Comparison of ENCODE assay signal across 8 cellular contexts in the genomic region with DNA sequence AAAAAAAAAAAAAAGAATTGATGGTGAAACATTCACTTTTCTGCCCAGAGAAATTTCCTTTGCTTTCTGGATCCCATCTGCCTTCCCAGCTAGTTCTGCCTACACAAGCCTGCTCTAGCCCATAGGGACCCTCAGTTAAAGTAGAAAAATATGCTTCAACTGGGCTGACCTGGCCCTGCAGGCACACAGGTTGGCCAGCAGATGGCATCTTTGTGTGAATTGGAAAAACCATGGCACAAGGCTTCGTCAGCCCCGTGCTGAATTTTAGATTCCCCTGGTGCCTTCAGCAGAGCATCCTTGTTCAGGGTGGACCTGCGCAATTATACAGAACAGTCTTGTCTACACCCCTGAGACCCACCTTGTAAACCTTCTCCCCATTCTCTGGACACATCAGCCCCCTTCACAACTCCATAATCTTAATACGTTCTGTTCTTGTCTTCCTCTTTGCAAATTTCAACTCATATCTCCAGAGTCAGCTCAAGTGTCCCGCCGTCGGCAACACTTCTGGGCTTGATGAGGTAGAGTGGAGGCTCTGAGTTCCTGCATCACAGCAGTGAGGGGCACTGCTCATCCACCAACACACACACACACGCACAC.
DNase-seq lines count a peak whose midpoint lies in the region; ATAC-seq and TF ChIP-seq lines count a peak whose summit lies in the region.

No MANE protein-coding gene starts in this region.

- no peaks in the 10 kb centered on the region for H3K27me3 ChIP-seq in uterus

- DNase-seq in A172 (ENCODE audit: low spot score), result peak; percentile 49
- DNase-seq in GM12864 (ENCODE audit: low read depth), result no peak
- peak; percentile 73 for DNase-seq in NAMALWA (ENCODE audit: low spot score)
- DNase-seq in activated CD4-positive, alpha-beta T cell treated with anti-CD3 and anti-CD28 coated beads for 4 hours, result peak; percentile 38 to 58
- DNase-seq in ecto neural progenitor cell (ENCODE audit: low spot score), result peak; percentile 66
- peak in 2 of 3 donors; percentile 33 to 54 for DNase-seq in mucosa of descending colon
- no peak for DNase-seq in uterus

- POLR2A ChIA-PET in HEK293 (lab: Yijun Ruan, JAX), result no interaction called here

- TF ChIP-seq CTCF in GM12864 (IDR thresholded peaks at IDR 0.05; ENCODE audit: low read depth, low read length, missing control alignments) (peak; percentile 88), HEK293 (tag by site-specific recombination; IDR thresholded peaks at IDR 0.05) (peak; percentile 15; the same call in 1 of the 2 replicates), mucosa of descending colon (IDR thresholded peaks at IDR 0.05) (peak; percentile 66), uterus (IDR thresholded peaks at IDR 0.05) (peak; percentile 36 to 54 (median 42))

- no peak for TF ChIP-seq POLR2A in uterus (IDR thresholded peaks at IDR 0.05)

- CTCF ChIA-PET in HEK293 (lab: Yijun Ruan, JAX), result interaction anchor here (0.6 to 1.6 kb wide), 27 partner anchors 8 to 661 kb away, joined by 3 to 7 read pairs (median 3); no protein-coding TSS in a partner anchor

- H3K4me1 ChIP-seq in HEK293 (ENCODE audit: control insufficient read depth, insufficient read depth, low read length) (no peaks in the 10 kb centered on the region), mucosa of descending colon (ENCODE audit: low read depth) (no peaks in the 10 kb centered on the region), uterus (no peaks in the 10 kb centered on the region)

- H3K9me3 ChIP-seq in HEK293 (ENCODE audit: control insufficient read depth, insufficient read depth, low read depth, low read length) (no peaks in the 10 kb centered on the region), mucosa of descending colon (no peaks in the 10 kb centered on the region), uterus (no peaks in the 10 kb centered on the region)

- H3K4me3 ChIP-seq in GM12864 (ENCODE audit: low read depth, low read length) (no peak overlapping the region), HEK293 (ENCODE audit: low read depth, low read length) (no peak overlapping the region), mucosa of descending colon (no peak overlapping the region), uterus (no peak overlapping the region)

- H3K36me3 ChIP-seq in HEK293 (ENCODE audit: control insufficient read depth in 2 of 2, insufficient read depth in 1 of 2, low read length in 2 of 2) (no peaks in the 10 kb centered on the region), mucosa of descending colon (ENCODE audit: low read depth) (no peaks in the 10 kb centered on the region), uterus (no peaks in the 10 kb centered on the region)

- H3K27ac ChIP-seq in HEK293 (ENCODE audit: extremely low read depth, low read depth, low read length) (no peak overlapping the region), uterus (no peak overlapping the region)

- peak; percentile 60 for ATAC-seq in mucosa of descending colon

- intact Hi-C loops in mucosa of descending colon (cut with DNase I, micrococcal nuclease), result no loop called here
- intact Hi-C loops in uterus (cut with DNase I; ENCODE audit: low total_unique reads), result no loop called here

TF ChIP-seq in HEK293, 187 proteins besides CTCF, POLR2A, EP300 and RAD21:
- TF ChIP-seq ZNF629 (tag by site-specific recombination; IDR thresholded peaks at IDR 0.05), result no peak
- no peak for TF ChIP-seq ZNF248 (tag by site-specific recombination; IDR thresholded peaks at IDR 0.05)
- 0 out of 2 replicates have a peak, but pooled peaks have one; percentile 39 for TF ChIP-seq ZSCAN30 (tag by site-specific recombination; IDR thresholded peaks at IDR 0.05)
- no peak for TF ChIP-seq EGR2 (tag by site-specific recombination; IDR thresholded peaks at IDR 0.05; ENCODE audit: low read depth)
- no peak for TF ChIP-seq TCF7L2 (IDR thresholded peaks at IDR 0.05; ENCODE audit: borderline replicate concordance, low read depth, low read length)
- TF ChIP-seq ZNF354C (tag by site-specific recombination; IDR thresholded peaks at IDR 0.05; ENCODE audit: borderline replicate concordance, low read depth), result no peak
- peak; percentile 45 for TF ChIP-seq ZNF654 (tag by site-specific recombination; IDR thresholded peaks at IDR 0.05; ENCODE audit: low read depth)
- TF ChIP-seq, protein P1, sequence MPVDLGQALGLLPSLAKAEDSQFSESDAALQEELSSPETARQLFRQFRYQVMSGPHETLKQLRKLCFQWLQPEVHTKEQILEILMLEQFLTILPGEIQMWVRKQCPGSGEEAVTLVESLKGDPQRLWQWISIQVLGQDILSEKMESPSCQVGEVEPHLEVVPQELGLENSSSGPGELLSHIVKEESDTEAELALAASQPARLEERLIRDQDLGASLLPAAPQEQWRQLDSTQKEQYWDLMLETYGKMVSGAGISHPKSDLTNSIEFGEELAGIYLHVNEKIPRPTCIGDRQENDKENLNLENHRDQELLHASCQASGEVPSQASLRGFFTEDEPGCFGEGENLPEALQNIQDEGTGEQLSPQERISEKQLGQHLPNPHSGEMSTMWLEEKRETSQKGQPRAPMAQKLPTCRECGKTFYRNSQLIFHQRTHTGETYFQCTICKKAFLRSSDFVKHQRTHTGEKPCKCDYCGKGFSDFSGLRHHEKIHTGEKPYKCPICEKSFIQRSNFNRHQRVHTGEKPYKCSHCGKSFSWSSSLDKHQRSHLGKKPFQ (tag by site-specific recombination; IDR thresholded peaks at IDR 0.05), result peak; percentile 72
- TF ChIP-seq ZNF366 (tag by site-specific recombination; conservative IDR thresholded peaks at IDR 0.05), result no peak
- TF ChIP-seq, protein P2, sequence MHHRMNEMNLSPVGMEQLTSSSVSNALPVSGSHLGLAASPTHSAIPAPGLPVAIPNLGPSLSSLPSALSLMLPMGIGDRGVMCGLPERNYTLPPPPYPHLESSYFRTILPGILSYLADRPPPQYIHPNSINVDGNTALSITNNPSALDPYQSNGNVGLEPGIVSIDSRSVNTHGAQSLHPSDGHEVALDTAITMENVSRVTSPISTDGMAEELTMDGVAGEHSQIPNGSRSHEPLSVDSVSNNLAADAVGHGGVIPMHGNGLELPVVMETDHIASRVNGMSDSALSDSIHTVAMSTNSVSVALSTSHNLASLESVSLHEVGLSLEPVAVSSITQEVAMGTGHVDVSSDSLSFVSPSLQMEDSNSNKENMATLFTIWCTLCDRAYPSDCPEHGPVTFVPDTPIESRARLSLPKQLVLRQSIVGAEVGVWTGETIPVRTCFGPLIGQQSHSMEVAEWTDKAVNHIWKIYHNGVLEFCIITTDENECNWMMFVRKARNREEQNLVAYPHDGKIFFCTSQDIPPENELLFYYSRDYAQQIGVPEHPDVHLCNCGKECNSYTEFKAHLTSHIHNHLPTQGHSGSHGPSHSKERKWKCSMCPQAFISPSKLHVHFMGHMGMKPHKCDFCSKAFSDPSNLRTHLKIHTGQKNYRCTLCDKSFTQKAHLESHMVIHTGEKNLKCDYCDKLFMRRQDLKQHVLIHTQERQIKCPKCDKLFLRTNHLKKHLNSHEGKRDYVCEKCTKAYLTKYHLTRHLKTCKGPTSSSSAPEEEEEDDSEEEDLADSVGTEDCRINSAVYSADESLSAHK (tag by site-specific recombination; IDR thresholded peaks at IDR 0.05), result no peak
- no peak for TF ChIP-seq RBAK (tag by site-specific recombination; IDR thresholded peaks at IDR 0.05)
- TF ChIP-seq ZNF549 (tag by site-specific recombination; IDR thresholded peaks at IDR 0.05), result no peak
- no peak for TF ChIP-seq ZNF146 (tag by site-specific recombination; IDR thresholded peaks at IDR 0.05)
- no peak for TF ChIP-seq ZNF664 (tag by site-specific recombination; IDR thresholded peaks at IDR 0.05)

Comparison
In these comparisons a context has a peak if more than half of its experiments do, and no peak if none do; other contexts are left out.
1. DNase-seq: peak in A172 (single experiment), NAMALWA (single experiment), activated CD4-positive, alpha-beta T cell treated with anti-CD3 and anti-CD28 coated beads for 4 hours (2 of 2), ecto neural progenitor cell (single experiment) and mucosa of descending colon (2 of 3); none in GM12864 (single experiment) and uterus (0 of 2).
2. CTCF ChIP-seq: peak in every context shown above with its lines; median percentile 88 in GM12864; 66 in mucosa of descending colon; 42 in uterus; 15 in HEK293.